In genomic region chr17:78785011-78785662, GRCh38 we compare ENCODE assay signal across 15 cellular contexts. TPM values are rescaled to one million over a fixed set of nuclear protein-coding genes. Genes with fewer than 3 reads are reported as not detected.
DNase-seq lines count a peak whose midpoint lies in the region; ATAC-seq and TF ChIP-seq lines count a peak whose summit lies in the region.
"Had no signal": no experiment of that assay in that cellular context is flagged by ENCODE, and none has a peak within 500 bp of the region (broad histone marks: within the 10 kb centered on the region; RNA-seq: fewer than 3 reads in every experiment).

No MANE protein-coding gene starts in this region.

- no peaks in the 10 kb centered on the region for H3K36me3 ChIP-seq in body of pancreas (replicated peaks in 1 of 2; ENCODE audit: insufficient read depth in 1 of 2, low read depth in 2 of 2)

- H3K27me3 Mint-ChIP-seq in CD4-positive, alpha-beta T cell, result no peaks in the 10 kb centered on the region
- H3K27me3 Mint-ChIP-seq in activated naive CD8-positive, alpha-beta T cell treated with anti-CD3 and anti-CD28 coated beads for 36 hours, result no peaks in the 10 kb centered on the region
- no peaks in the 10 kb centered on the region for H3K27me3 Mint-ChIP-seq in naive thymus-derived CD8-positive, alpha-beta T cell

- peak overlapping the region; percentile 89 for H3K27ac Mint-ChIP-seq in CD4-positive, alpha-beta T cell
- peak overlapping the region; percentile 58 for H3K27ac Mint-ChIP-seq in activated naive CD8-positive, alpha-beta T cell treated with anti-CD3 and anti-CD28 coated beads for 36 hours
- peak overlapping the region in 9 of 10 donors; percentile 79 to 91 (median 86) for H3K27ac Mint-ChIP-seq in naive thymus-derived CD8-positive, alpha-beta T cell

- CTCF ChIA-PET in CD4-positive, alpha-beta T cell (lab: Charles Lee), result interaction anchor here (0.8 to 1.8 kb wide), 7 partner anchors 16 to 77 kb away, joined by 3 to 7 read pairs (median 3); no protein-coding TSS in a partner anchor

- 82 to 86% methylated on average over 12 of the region's 12 CpGs for WGBS in body of pancreas, 2 donors

- no peaks in the 10 kb centered on the region for H3K9me3 ChIP-seq in CD4-positive, alpha-beta T cell (ENCODE audit: control insufficient read depth, low read length)
- H3K9me3 ChIP-seq in body of pancreas, result no peaks in the 10 kb centered on the region
- H3K9me3 ChIP-seq: gastroesophageal sphincter had no signal

- no peak for TF ChIP-seq CTCF in CD4-positive, alpha-beta T cell (IDR thresholded peaks at IDR 0.05)
- no peak for TF ChIP-seq CTCF in body of pancreas (IDR thresholded peaks at IDR 0.05)

- no peaks in the 10 kb centered on the region for H3K27me3 ChIP-seq in CD4-positive, alpha-beta T cell (ENCODE audit: control insufficient read depth, insufficient read depth, low read length)
- H3K27me3 ChIP-seq in body of pancreas, result no peaks in the 10 kb centered on the region
- H3K27me3 ChIP-seq: gastroesophageal sphincter had no signal

- POLR2A ChIA-PET in CD4-positive, alpha-beta T cell (lab: Charles Lee), result interaction anchor here (0.7 to 4.3 kb wide), 15 partner anchors 10 to 1412 kb away, joined by 3 to 23 read pairs (median 5); partner anchors contain the start of gene USP36
- POLR2A ChIA-PET in naive thymus-derived CD8-positive, alpha-beta T cell (lab: Charles Lee), result interaction anchor here (0.8 to 9.4 kb wide), 13 partner anchors 9 to 70 kb away, joined by 3 to 188 read pairs (median 5); no protein-coding TSS in a partner anchor

- H3K4me1 Mint-ChIP-seq in CD4-positive, alpha-beta T cell (ENCODE audit: low read depth), result peaks cover 65% of the 10 kb centered on the region
- H3K4me1 Mint-ChIP-seq in activated naive CD8-positive, alpha-beta T cell treated with anti-CD3 and anti-CD28 coated beads for 36 hours, result peaks cover 50% of the 10 kb centered on the region
- peaks cover 16 to 70% (median 62%) of the 10 kb centered on the region in 4 donors for H3K4me1 Mint-ChIP-seq in naive thymus-derived CD8-positive, alpha-beta T cell

- peak overlapping the region; percentile 79 for H3K4me3 Mint-ChIP-seq in CD4-positive, alpha-beta T cell
- H3K4me3 Mint-ChIP-seq in activated naive CD8-positive, alpha-beta T cell treated with anti-CD3 and anti-CD28 coated beads for 36 hours, result no peak overlapping the region
- H3K4me3 Mint-ChIP-seq in naive thymus-derived CD8-positive, alpha-beta T cell, result peak overlapping the region; percentile 47 to 82 (median 66)

- ATAC-seq in CD4-positive, alpha-beta T cell (ENCODE audit: poor library complexity), result no peak
- ATAC-seq in naive thymus-derived CD8-positive, alpha-beta T cell, result no peak
- ATAC-seq in body of pancreas (no peak), HG03439 (IDR thresholded peaks at IDR 0.05; ENCODE audit: unreplicated experiment) (no peak)
- ATAC-seq: gastroesophageal sphincter, sciatic nerve had no signal

- peaks cover 30% of the 10 kb centered on the region for H3K36me3 Mint-ChIP-seq in CD4-positive, alpha-beta T cell (ENCODE audit: low read depth)
- peaks cover 18% of the 10 kb centered on the region for H3K36me3 Mint-ChIP-seq in activated naive CD8-positive, alpha-beta T cell treated with anti-CD3 and anti-CD28 coated beads for 36 hours
- H3K36me3 Mint-ChIP-seq in naive thymus-derived CD8-positive, alpha-beta T cell, result no peaks in the 10 kb centered on the region

- no peaks in the 10 kb centered on the region for H3K9me3 Mint-ChIP-seq in CD4-positive, alpha-beta T cell
- no peaks in the 10 kb centered on the region for H3K9me3 Mint-ChIP-seq in activated naive CD8-positive, alpha-beta T cell treated with anti-CD3 and anti-CD28 coated beads for 36 hours
- H3K9me3 Mint-ChIP-seq in naive thymus-derived CD8-positive, alpha-beta T cell, result no peaks in the 10 kb centered on the region

- DNase-seq in CD4-positive, alpha-beta T cell, result no peak
- DNase-seq in Jurkat, Clone E6-1 (ENCODE audit: low read depth, low spot score), result peak; percentile 48
- no peak for DNase-seq in activated naive CD8-positive, alpha-beta T cell treated with anti-CD3 and anti-CD28 coated beads for 36 hours
- peak in 1 of 10 donors; percentile 41 for DNase-seq in naive thymus-derived CD8-positive, alpha-beta T cell
- no peak for DNase-seq in body of pancreas
- DNase-seq in dermis blood vessel endothelial cell, result no peak
- no peak for DNase-seq in amygdala (lab: John Stamatoyannopoulos, UW)
- DNase-seq: activated CD4-positive, alpha-beta T cell treated with anti-CD3 and anti-CD28 coated beads for 1 hour; activated effector memory CD4-positive, alpha-beta T cell treated with anti-CD3 and anti-CD28 coated beads, Interleukin-2, amount 50 U/mL, for 16 hours; DMS79 treated with DMSO at 0.1 percent for 48 hours; nucleus accumbens; RPMI8226 had no signal

- no peak overlapping the region for H3K27ac ChIP-seq in CD4-positive, alpha-beta T cell (ENCODE audit: low read depth, low read length)
- no peak overlapping the region for H3K27ac ChIP-seq in body of pancreas

- no peak overlapping the region for H3K4me3 ChIP-seq in Jurkat, Clone E6-1 (ENCODE audit: low read length)
- no peak overlapping the region for H3K4me3 ChIP-seq in body of pancreas
- H3K4me3 ChIP-seq: gastroesophageal sphincter had no signal

- TF ChIP-seq POLR2A in body of pancreas (IDR thresholded peaks at IDR 0.05), result no peak

- H3K4me1 ChIP-seq in body of pancreas, result peaks cover 39% of the 10 kb centered on the region

- intact Hi-C loops in CD4-positive, alpha-beta T cell (cut with DNase I, micrococcal nuclease), result loop anchor here (2.0 kb wide), 2 partner anchors 18 to 20 kb away; no protein-coding TSS in a partner anchor
- intact Hi-C loops in body of pancreas (cut with DNase I), result loop anchor here (5.0 kb wide), 1 partner anchor 43 kb away; no protein-coding TSS in a partner anchor

RNA-seq across cellular contexts. Expression of gene CYTH1, which starts 3.1 kb away (rescaled TPM):
- 100 to 1,000 TPM; 521 to 525 TPM for total RNA-seq in CD4-positive, alpha-beta T cell
- 99.1 TPM for polyA plus RNA-seq in Jurkat, Clone E6-1 (2012; ENCODE audit: insufficient read depth, insufficient read length)
- total RNA-seq in activated naive CD8-positive, alpha-beta T cell treated with anti-CD3 and anti-CD28 coated beads for 36 hours, result 10 to 100 TPM; 88.9 to 89.6 TPM
- total RNA-seq in naive thymus-derived CD8-positive, alpha-beta T cell, result 100 to 1,000 TPM; 415 to 423 TPM
- 100 to 1,000 TPM; 220 to 320 (median 243) TPM for polyA plus RNA-seq in naive thymus-derived CD8-positive, alpha-beta T cell
- total RNA-seq in body of pancreas (10 to 100 TPM; 32.2 to 60.6 TPM), dermis blood vessel endothelial cell (50.6 and 51.4 TPM in 2 replicates)

RNA-seq across cellular contexts. Expression of gene USP36, which starts 55.5 kb away (rescaled TPM):
- 100 to 1,000 TPM; 489 to 494 TPM for total RNA-seq in CD4-positive, alpha-beta T cell
- 41.3 TPM for polyA plus RNA-seq in Jurkat, Clone E6-1 (2012; ENCODE audit: insufficient read depth, insufficient read length)
- total RNA-seq in activated naive CD8-positive, alpha-beta T cell treated with anti-CD3 and anti-CD28 coated beads for 36 hours, result 100 to 1,000 TPM; 126 to 128 TPM
- total RNA-seq in naive thymus-derived CD8-positive, alpha-beta T cell, result 100 to 1,000 TPM; 151 to 156 TPM
- 10 to 100 TPM; 27.5 to 45.1 (median 36.7) TPM for polyA plus RNA-seq in naive thymus-derived CD8-positive, alpha-beta T cell
- total RNA-seq in body of pancreas, result 10 to 100 TPM; 28.5 to 55.4 TPM
- 22.8 and 24.7 TPM in 2 replicates for total RNA-seq in dermis blood vessel endothelial cell
